Comparison of ENCODE assay signal across 14 cellular contexts in genomic region chr4:10260777-10261176, GRCh38.
"Had no signal": no experiment of that assay in that cellular context is flagged by ENCODE, and none has a peak within 500 bp of the region (broad histone marks: within the 10 kb centered on the region; RNA-seq: fewer than 3 reads in every experiment).

No MANE protein-coding gene starts in this region.

- DNase-seq: activated CD4-positive, alpha-beta T cell treated with anti-CD3 and anti-CD28 coated beads, Interleukin-2, amount 50 U/mL, for 4 hours; activated effector memory CD4-positive, alpha-beta T cell treated with anti-CD3 and anti-CD28 coated beads, Interleukin-2, amount 50 U/mL, for 16 hours; activated naive CD4-positive, alpha-beta T cell treated with anti-CD3 and anti-CD28 coated beads, Interleukin-2, amount 50 U/mL, for 16 hours; activated T-cell treated with anti-CD3 and anti-CD28 coated beads, Interleukin-2, amount 50 U/mL, for 72 hours; aorta; brain microvascular endothelial cell; heart right ventricle; midbrain; occipital lobe; stomach had no signal

- H3K9me3 ChIP-seq: heart right ventricle, stomach had no signal

- ATAC-seq: activated T-cell treated with anti-CD3 and anti-CD28 coated beads, Interleukin-2, amount 50 U/mL, for 72 hours; heart right ventricle; left lobe of liver had no signal

- H3K4me3 Mint-ChIP-seq: activated T-cell treated with anti-CD3 and anti-CD28 coated beads, Interleukin-2, amount 50 U/mL, for 72 hours; central memory CD8-positive, alpha-beta T cell; type B pancreatic cell had no signal

- H3K36me3 Mint-ChIP-seq: type B pancreatic cell had no signal

- H3K27me3 ChIP-seq: brain microvascular endothelial cell, stomach had no signal

- H3K4me3 ChIP-seq: coronary artery, heart right ventricle, stomach had no signal

- H3K9me3 Mint-ChIP-seq: activated T-cell treated with anti-CD3 and anti-CD28 coated beads, Interleukin-2, amount 50 U/mL, for 72 hours; central memory CD8-positive, alpha-beta T cell; type B pancreatic cell had no signal

- H3K4me1 ChIP-seq: heart right ventricle, stomach had no signal

- H3K36me3 ChIP-seq: brain microvascular endothelial cell, heart right ventricle, stomach had no signal

- H3K4me1 Mint-ChIP-seq: central memory CD8-positive, alpha-beta T cell had no signal

- H3K27ac Mint-ChIP-seq: activated T-cell treated with anti-CD3 and anti-CD28 coated beads, Interleukin-2, amount 50 U/mL, for 72 hours; type B pancreatic cell had no signal

- H3K27ac ChIP-seq: brain microvascular endothelial cell, coronary artery, heart right ventricle, stomach had no signal
